ENCODE assay signal across 1 cellular context in genomic region chr4:8402640-8403039, GRCh38.
TF ChIP-seq lines count a peak whose summit lies in the region.

No MANE protein-coding gene starts in this region.

TF ChIP-seq in SK-N-SH, 30 proteins besides CTCF, POLR2A, EP300 and RAD21 (continued from another document):
- TF ChIP-seq TCF12 (IDR thresholded peaks at IDR 0.05): no peak
- TF ChIP-seq YY1 (IDR thresholded peaks at IDR 0.05; ENCODE audit: low read depth): no peak
- no peak for TF ChIP-seq MEF2A (IDR thresholded peaks at IDR 0.05; ENCODE audit: borderline replicate concordance, low read depth)
- no peak for TF ChIP-seq JUND (IDR thresholded peaks at IDR 0.05)
- TF ChIP-seq ZBTB33 (IDR thresholded peaks at IDR 0.05; ENCODE audit: borderline replicate concordance, low read depth): no peak
- no peak for TF ChIP-seq USF2 (IDR thresholded peaks at IDR 0.05; ENCODE audit: borderline replicate concordance, low read depth, low read length)
- no peak for TF ChIP-seq MXI1 (IDR thresholded peaks at IDR 0.05; ENCODE audit: low read depth, low read length)
- no peak for TF ChIP-seq RCOR1 (IDR thresholded peaks at IDR 0.05; ENCODE audit: low read length)
- no peak for TF ChIP-seq GATA2 (CRISPR knock-in tag; IDR thresholded peaks at IDR 0.05)
- no peak for TF ChIP-seq POLR2AphosphoS5 (IDR thresholded peaks at IDR 0.05; ENCODE audit: low read depth, low read length)
- TF ChIP-seq SIN3A (IDR thresholded peaks at IDR 0.05; ENCODE audit: borderline replicate concordance, low read depth, low read length): no peak
- no peak for TF ChIP-seq GABPA (IDR thresholded peaks at IDR 0.05; ENCODE audit: low read depth)
- no peak for TF ChIP-seq FOXJ3 (CRISPR knock-in tag; IDR thresholded peaks at IDR 0.05)
- TF ChIP-seq USF1 (IDR thresholded peaks at IDR 0.05; ENCODE audit: borderline replicate concordance, low read depth): no peak
